In the genomic region with DNA sequence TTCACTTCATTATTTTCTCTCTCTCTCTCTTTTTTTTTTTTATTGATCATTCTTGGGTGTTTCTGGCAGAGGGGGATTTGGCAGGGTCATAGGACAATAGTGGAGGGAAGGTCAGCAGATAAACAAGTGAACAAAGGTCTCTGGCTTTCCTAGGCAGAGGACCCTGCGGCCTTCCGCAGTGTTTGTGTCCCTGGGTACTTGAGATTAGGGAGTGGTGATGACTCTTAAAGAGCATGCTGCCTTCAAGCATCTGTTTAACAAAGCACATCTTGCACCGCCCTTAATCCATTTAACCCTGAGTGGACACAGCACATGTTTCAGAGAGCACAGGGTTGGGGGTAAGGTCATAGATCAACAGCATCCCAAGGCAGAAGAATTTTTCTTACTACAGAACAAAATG, we compare ENCODE assay signal across 14 cellular contexts. TPM values are rescaled to one million over a fixed set of nuclear protein-coding genes. Genes with fewer than 3 reads are reported as not detected.
"Had no signal": no experiment of that assay in that cellular context is flagged by ENCODE, and none has a peak within 500 bp of the region (broad histone marks: within the 10 kb centered on the region; RNA-seq: fewer than 3 reads in every experiment).

No MANE protein-coding gene starts in this region.

RNA-seq across cellular contexts. Expression of a gene that starts 42.1 kb away (rescaled TPM):
- total RNA-seq: activated B cell treated with CpG ODN at 0.5 μM for 24 hours; activated CD4-positive, alpha-beta memory T cell treated with anti-CD3 and anti-CD28 coated beads for 36 hours; activated CD4-positive, alpha-beta memory T cell treated with anti-CD3 and anti-CD28 coated beads, Interleukin-2, amount 10 ng/mL, durations not matched to agents 7 days and 5 days; activated CD4-positive, alpha-beta T cell treated with anti-CD3 and anti-CD28 coated beads for 36 hours; activated CD4-positive, alpha-beta T cell treated with anti-CD3 and anti-CD28 coated beads, Interleukin-2, amount 10 ng/mL, durations not matched to agents 24 days and 14 days; activated CD4-positive, alpha-beta T cell treated with anti-CD3 and anti-CD28 coated beads, Interleukin-2, amount 10 ng/mL, durations not matched to agents 7 days and 5 days; activated CD8-positive, alpha-beta memory T cell treated with anti-CD3 and anti-CD28 coated beads for 36 hours; activated CD8-positive, alpha-beta memory T cell treated with anti-CD3 and anti-CD28 coated beads, Interleukin-2, amount 10 ng/mL, durations not matched to agents 7 days and 5 days; activated CD8-positive, alpha-beta T cell treated with anti-CD3 and anti-CD28 coated beads for 36 hours; activated CD8-positive, alpha-beta T cell treated with anti-CD3 and anti-CD28 coated beads, Interleukin-2, amount 10 ng/mL, durations not matched to agents 7 days and 5 days; T-helper 1 cell treated with Interleukin-12 subunit alpha and Interleukin-12 subunit beta and Interleukin-4 antibody, amounts not matched to agents 30 ng/mL and 1 ng/mL, for 36 hours; T-helper 17 cell; T-helper 2 cell treated with Interferon-gamma antibody and Interleukin-4, amounts not matched to agents 100 ng/mL and 5 ng/mL, for 36 hours; WTC11 had no signal

RNA-seq across cellular contexts. Expression of a gene that starts 53.1 kb away (rescaled TPM):
- total RNA-seq: activated B cell treated with CpG ODN at 0.5 μM for 24 hours; activated CD4-positive, alpha-beta T cell treated with anti-CD3 and anti-CD28 coated beads, Interleukin-2, amount 10 ng/mL, durations not matched to agents 24 days and 14 days; T-helper 1 cell treated with Interleukin-12 subunit alpha and Interleukin-12 subunit beta and Interleukin-4 antibody, amounts not matched to agents 30 ng/mL and 1 ng/mL, for 36 hours; WTC11 had no signal
